24 cellular contexts compared by ENCODE assay signal in genomic region chr4:54541426-54542118, GRCh38.
DNase-seq lines count a peak whose midpoint lies in the region; ATAC-seq and TF ChIP-seq lines count a peak whose summit lies in the region.
"Had no signal": no experiment of that assay in that cellular context is flagged by ENCODE, and none has a peak within 500 bp of the region (broad histone marks: within the 10 kb centered on the region; RNA-seq: fewer than 3 reads in every experiment).

No MANE protein-coding gene starts in this region.

- peak overlapping the region; percentile 23; the same call in 1 of the 2 replicates for H3K4me3 Mint-ChIP-seq in HFFc6
- no peak overlapping the region for H3K4me3 Mint-ChIP-seq in activated naive CD8-positive, alpha-beta T cell treated with anti-CD3 and anti-CD28 coated beads for 36 hours
- H3K4me3 Mint-ChIP-seq: activated CD4-positive, alpha-beta T cell treated with anti-CD3 and anti-CD28 coated beads, Interleukin-2, amount 10 ng/mL, durations not matched to agents 24 days and 14 days; activated CD8-positive, alpha-beta memory T cell treated with anti-CD3 and anti-CD28 coated beads, Interleukin-2, amount 10 ng/mL, durations not matched to agents 7 days and 5 days; activated naive CD8-positive, alpha-beta T cell treated with anti-CD3 and anti-CD28 coated beads, Interleukin-2, amount 50 U/mL, for 24 hours; activated T-helper 17 cell treated with anti-CD3 and anti-CD28 coated beads, Interleukin-2, amount 50 U/mL, for 72 hours; IgD-negative memory B cell; stimulated activated naive CD8-positive, alpha-beta T cell treated with anti-CD3 and anti-CD28 coated beads, Interleukin-15, Interleukin-2, amounts not matched to agents 100 ng/mL and 50 ng/mL, for 24 hours had no signal

- H3K9me3 Mint-ChIP-seq in HFFc6, result no peaks in the 10 kb centered on the region
- H3K9me3 Mint-ChIP-seq in activated naive CD8-positive, alpha-beta T cell treated with anti-CD3 and anti-CD28 coated beads for 36 hours, result no peaks in the 10 kb centered on the region
- H3K9me3 Mint-ChIP-seq: activated CD4-positive, alpha-beta T cell treated with anti-CD3 and anti-CD28 coated beads, Interleukin-2, amount 10 ng/mL, durations not matched to agents 24 days and 14 days; activated naive CD8-positive, alpha-beta T cell treated with anti-CD3 and anti-CD28 coated beads, Interleukin-2, amount 50 U/mL, for 24 hours; activated T-helper 17 cell treated with anti-CD3 and anti-CD28 coated beads, Interleukin-2, amount 50 U/mL, for 72 hours; mesothelial cell of epicardium; nephron; stimulated activated naive CD8-positive, alpha-beta T cell treated with anti-CD3 and anti-CD28 coated beads, Interleukin-15, Interleukin-2, amounts not matched to agents 100 ng/mL and 50 ng/mL, for 24 hours had no signal

- DNase-seq in HFFc6 (peak; percentile 74), astrocyte of the spinal cord (ENCODE audit: low read depth, low spot score) (peak; percentile 41), iris pigment epithelial cell (ENCODE audit: low read depth) (peak; percentile 10)
- DNase-seq in activated naive CD8-positive, alpha-beta T cell treated with anti-CD3 and anti-CD28 coated beads for 36 hours, result no peak
- no peak for DNase-seq in stimulated activated CD4-positive, alpha-beta T cell treated with anti-CD3 and anti-CD28 coated beads, Interleukin-1b, Interleukin-23, amount 100 ng/mL, for 48 hours
- DNase-seq: activated CD4-positive, alpha-beta T cell treated with anti-CD3 and anti-CD28 coated beads, Interleukin-2, amount 10 ng/mL, durations not matched to agents 24 days and 14 days; activated CD8-positive, alpha-beta memory T cell treated with anti-CD3 and anti-CD28 coated beads, Interleukin-2, amount 10 ng/mL, durations not matched to agents 7 days and 5 days; activated naive CD8-positive, alpha-beta T cell treated with anti-CD3 and anti-CD28 coated beads, Interleukin-2, amount 50 U/mL, for 24 hours; Calu3; NCI-H1417 treated with DMSO at 0.1 percent for 48 hours; stimulated activated CD4-positive, alpha-beta T cell treated with anti-CD3 and anti-CD28 coated beads, Interleukin-4, amount 100 ng/mL, for 1 hour; T-helper 1 cell had no signal

- H3K4me1 Mint-ChIP-seq in HFFc6 (ENCODE audit: low read depth), result peaks cover 50% of the 10 kb centered on the region
- no peaks in the 10 kb centered on the region for H3K4me1 Mint-ChIP-seq in activated naive CD8-positive, alpha-beta T cell treated with anti-CD3 and anti-CD28 coated beads for 36 hours
- H3K4me1 Mint-ChIP-seq: activated CD8-positive, alpha-beta memory T cell treated with anti-CD3 and anti-CD28 coated beads, Interleukin-2, amount 10 ng/mL, durations not matched to agents 7 days and 5 days had no signal

- H3K27me3 Mint-ChIP-seq in HFFc6 (ENCODE audit: insufficient read depth), result peaks cover 11% of the 10 kb centered on the region
- H3K27me3 Mint-ChIP-seq in activated naive CD8-positive, alpha-beta T cell treated with anti-CD3 and anti-CD28 coated beads for 36 hours, result peaks cover 9% of the 10 kb centered on the region
- H3K27me3 Mint-ChIP-seq: activated CD8-positive, alpha-beta memory T cell treated with anti-CD3 and anti-CD28 coated beads, Interleukin-2, amount 10 ng/mL, durations not matched to agents 7 days and 5 days had no signal

- H3K27ac Mint-ChIP-seq in HFFc6, result peak overlapping the region; percentile 87
- no peak overlapping the region for H3K27ac Mint-ChIP-seq in activated naive CD8-positive, alpha-beta T cell treated with anti-CD3 and anti-CD28 coated beads for 36 hours
- H3K27ac Mint-ChIP-seq: activated CD4-positive, alpha-beta T cell treated with anti-CD3 and anti-CD28 coated beads, Interleukin-2, amount 10 ng/mL, durations not matched to agents 24 days and 14 days; activated CD8-positive, alpha-beta memory T cell treated with anti-CD3 and anti-CD28 coated beads, Interleukin-2, amount 10 ng/mL, durations not matched to agents 7 days and 5 days; activated naive CD8-positive, alpha-beta T cell treated with anti-CD3 and anti-CD28 coated beads, Interleukin-2, amount 50 U/mL, for 24 hours; activated T-helper 17 cell treated with anti-CD3 and anti-CD28 coated beads, Interleukin-2, amount 50 U/mL, for 72 hours; IgD-negative memory B cell; mesothelial cell of epicardium; nephron; stimulated activated naive CD8-positive, alpha-beta T cell treated with anti-CD3 and anti-CD28 coated beads, Interleukin-15, Interleukin-2, amounts not matched to agents 100 ng/mL and 50 ng/mL, for 24 hours had no signal

- no peaks in the 10 kb centered on the region for H3K36me3 Mint-ChIP-seq in HFFc6 (ENCODE audit: low read depth)
- no peaks in the 10 kb centered on the region for H3K36me3 Mint-ChIP-seq in activated naive CD8-positive, alpha-beta T cell treated with anti-CD3 and anti-CD28 coated beads for 36 hours
- H3K36me3 Mint-ChIP-seq: activated CD8-positive, alpha-beta memory T cell treated with anti-CD3 and anti-CD28 coated beads, Interleukin-2, amount 10 ng/mL, durations not matched to agents 7 days and 5 days; IgD-negative memory B cell; mesothelial cell of epicardium had no signal

- ATAC-seq in HG03280 (IDR thresholded peaks at IDR 0.05; ENCODE audit: unreplicated experiment) (no peak), HG03378 (IDR thresholded peaks at IDR 0.05; ENCODE audit: unreplicated experiment) (no peak)
- ATAC-seq: activated CD8-positive, alpha-beta memory T cell treated with anti-CD3 and anti-CD28 coated beads, Interleukin-2, amount 10 ng/mL, durations not matched to agents 7 days and 5 days; activated naive CD8-positive, alpha-beta T cell treated with anti-CD3 and anti-CD28 coated beads, Interleukin-2, amount 50 U/mL, for 24 hours; activated T-helper 17 cell treated with anti-CD3 and anti-CD28 coated beads, Interleukin-2, amount 50 U/mL, for 72 hours; esophagus mucosa had no signal

- no peak overlapping the region for H3K4me3 ChIP-seq in astrocyte of the spinal cord (ENCODE audit: low read depth, low read length)
- H3K4me3 ChIP-seq: BLaER1 treated with 17β-estradiol and CSF1 and Interleukin-3, amounts not matched to agents 10 nM and 100 nM; prostate gland; skin epidermis; tibial nerve had no signal

- TF ChIP-seq CTCF in HFFc6 (IDR thresholded peaks at IDR 0.05), result no peak
- TF ChIP-seq CTCF in astrocyte of the spinal cord (IDR thresholded peaks at IDR 0.05; ENCODE audit: low read depth, low read length), result no peak

- in situ Hi-C loops in astrocyte of the spinal cord (cut with HindIII; ENCODE audit: low sequenced_read_pairs), result no loop called here

Comparison
In these comparisons a context has a peak if more than half of its experiments do, and no peak if none do; other contexts are left out.
1. DNase-seq: peak in HFFc6 (single experiment), astrocyte of the spinal cord (single experiment) and iris pigment epithelial cell (single experiment); none in activated naive CD8-positive, alpha-beta T cell treated with anti-CD3 and anti-CD28 coated beads for 36 hours (single experiment) and stimulated activated CD4-positive, alpha-beta T cell treated with anti-CD3 and anti-CD28 coated beads, Interleukin-1b, Interleukin-23, amount 100 ng/mL, for 48 hours (single experiment).